1 cellular context compared by ENCODE assay signal in genomic region chr1:18955442-18956188, GRCh38.
TF ChIP-seq lines count a peak whose summit lies in the region.

No MANE protein-coding gene starts in this region.

TF ChIP-seq in HepG2, 621 proteins besides CTCF, POLR2A, EP300 and RAD21 (continued from another document and continues in another):
- TF ChIP-seq, protein P1, sequence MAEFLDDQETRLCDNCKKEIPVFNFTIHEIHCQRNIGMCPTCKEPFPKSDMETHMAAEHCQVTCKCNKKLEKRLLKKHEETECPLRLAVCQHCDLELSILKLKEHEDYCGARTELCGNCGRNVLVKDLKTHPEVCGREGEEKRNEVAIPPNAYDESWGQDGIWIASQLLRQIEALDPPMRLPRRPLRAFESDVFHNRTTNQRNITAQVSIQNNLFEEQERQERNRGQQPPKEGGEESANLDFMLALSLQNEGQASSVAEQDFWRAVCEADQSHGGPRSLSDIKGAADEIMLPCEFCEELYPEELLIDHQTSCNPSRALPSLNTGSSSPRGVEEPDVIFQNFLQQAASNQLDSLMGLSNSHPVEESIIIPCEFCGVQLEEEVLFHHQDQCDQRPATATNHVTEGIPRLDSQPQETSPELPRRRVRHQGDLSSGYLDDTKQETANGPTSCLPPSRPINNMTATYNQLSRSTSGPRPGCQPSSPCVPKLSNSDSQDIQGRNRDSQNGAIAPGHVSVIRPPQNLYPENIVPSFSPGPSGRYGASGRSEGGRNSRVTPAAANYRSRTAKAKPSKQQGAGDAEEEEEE (CRISPR knock-in tag; IDR thresholded peaks at IDR 0.05; ENCODE audit: borderline replicate concordance): no peak
- TF ChIP-seq NR1H2 (CRISPR knock-in tag; IDR thresholded peaks at IDR 0.05; ENCODE audit: borderline replicate concordance, low read depth): no peak
- TF ChIP-seq PAX8 (CRISPR knock-in tag; IDR thresholded peaks at IDR 0.05; ENCODE audit: borderline replicate concordance): no peak
- TF ChIP-seq SNAI1 (CRISPR knock-in tag; IDR thresholded peaks at IDR 0.05; ENCODE audit: borderline replicate concordance): no peak
- no peak for TF ChIP-seq SRF (IDR thresholded peaks at IDR 0.05; ENCODE audit: low read depth, low read length)
- no peak for TF ChIP-seq LBX2 (CRISPR knock-in tag; IDR thresholded peaks at IDR 0.05; ENCODE audit: borderline replicate concordance)
- TF ChIP-seq ZSCAN12 (CRISPR knock-in tag; IDR thresholded peaks at IDR 0.05): no peak
- TF ChIP-seq GABPA (IDR thresholded peaks at IDR 0.05; ENCODE audit: low read depth, low read length): no peak
- TF ChIP-seq GABPA (CRISPR knock-in tag; IDR thresholded peaks at IDR 0.05; ENCODE audit: low read depth): no peak
- no peak for TF ChIP-seq ZNF383 (CRISPR knock-in tag; IDR thresholded peaks at IDR 0.05; ENCODE audit: borderline replicate concordance)
- TF ChIP-seq ZBTB38 (CRISPR knock-in tag; IDR thresholded peaks at IDR 0.05): peak; percentile 37; the same call in 1 of the 2 replicates
- TF ChIP-seq PITX1 (CRISPR knock-in tag; IDR thresholded peaks at IDR 0.05): 0 out of 2 replicates have a peak, but pooled peaks have one; percentile 19
- TF ChIP-seq JUND (CRISPR knock-in tag; IDR thresholded peaks at IDR 0.05): no peak
- TF ChIP-seq EZH2 (conservative IDR thresholded peaks at IDR 0.05; ENCODE audit: low read depth, low read length): no peak
- no peak for TF ChIP-seq ZNF589 (CRISPR knock-in tag; conservative IDR thresholded peaks at IDR 0.05)
- no peak for TF ChIP-seq HINFP (CRISPR knock-in tag; IDR thresholded peaks at IDR 0.05; ENCODE audit: low read depth)
- TF ChIP-seq ZNF329 (CRISPR knock-in tag; IDR thresholded peaks at IDR 0.05; ENCODE audit: low read depth): no peak
- no peak; the same call in 1 of the 2 replicates for TF ChIP-seq ZNF703 (CRISPR knock-in tag; IDR thresholded peaks at IDR 0.05; ENCODE audit: borderline replicate concordance)
- TF ChIP-seq, protein P2, sequence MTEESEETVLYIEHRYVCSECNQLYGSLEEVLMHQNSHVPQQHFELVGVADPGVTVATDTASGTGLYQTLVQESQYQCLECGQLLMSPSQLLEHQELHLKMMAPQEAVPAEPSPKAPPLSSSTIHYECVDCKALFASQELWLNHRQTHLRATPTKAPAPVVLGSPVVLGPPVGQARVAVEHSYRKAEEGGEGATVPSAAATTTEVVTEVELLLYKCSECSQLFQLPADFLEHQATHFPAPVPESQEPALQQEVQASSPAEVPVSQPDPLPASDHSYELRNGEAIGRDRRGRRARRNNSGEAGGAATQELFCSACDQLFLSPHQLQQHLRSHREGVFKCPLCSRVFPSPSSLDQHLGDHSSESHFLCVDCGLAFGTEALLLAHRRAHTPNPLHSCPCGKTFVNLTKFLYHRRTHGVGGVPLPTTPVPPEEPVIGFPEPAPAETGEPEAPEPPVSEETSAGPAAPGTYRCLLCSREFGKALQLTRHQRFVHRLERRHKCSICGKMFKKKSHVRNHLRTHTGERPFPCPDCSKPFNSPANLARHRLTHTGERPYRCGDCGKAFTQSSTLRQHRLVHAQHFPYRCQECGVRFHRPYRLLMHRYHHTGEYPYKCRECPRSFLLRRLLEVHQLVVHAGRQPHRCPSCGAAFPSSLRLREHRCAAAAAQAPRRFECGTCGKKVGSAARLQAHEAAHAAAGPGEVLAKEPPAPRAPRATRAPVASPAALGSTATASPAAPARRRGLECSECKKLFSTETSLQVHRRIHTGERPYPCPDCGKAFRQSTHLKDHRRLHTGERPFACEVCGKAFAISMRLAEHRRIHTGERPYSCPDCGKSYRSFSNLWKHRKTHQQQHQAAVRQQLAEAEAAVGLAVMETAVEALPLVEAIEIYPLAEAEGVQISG (CRISPR knock-in tag; IDR thresholded peaks at IDR 0.05): peak; percentile 32
- no peak for TF ChIP-seq RXRB (CRISPR knock-in tag; IDR thresholded peaks at IDR 0.05; ENCODE audit: borderline replicate concordance)
- no peak for TF ChIP-seq MAFG (CRISPR knock-in tag; IDR thresholded peaks at IDR 0.05)
- TF ChIP-seq FOXC1 (CRISPR knock-in tag; IDR thresholded peaks at IDR 0.05; ENCODE audit: borderline replicate concordance): no peak
- TF ChIP-seq, protein P3, sequence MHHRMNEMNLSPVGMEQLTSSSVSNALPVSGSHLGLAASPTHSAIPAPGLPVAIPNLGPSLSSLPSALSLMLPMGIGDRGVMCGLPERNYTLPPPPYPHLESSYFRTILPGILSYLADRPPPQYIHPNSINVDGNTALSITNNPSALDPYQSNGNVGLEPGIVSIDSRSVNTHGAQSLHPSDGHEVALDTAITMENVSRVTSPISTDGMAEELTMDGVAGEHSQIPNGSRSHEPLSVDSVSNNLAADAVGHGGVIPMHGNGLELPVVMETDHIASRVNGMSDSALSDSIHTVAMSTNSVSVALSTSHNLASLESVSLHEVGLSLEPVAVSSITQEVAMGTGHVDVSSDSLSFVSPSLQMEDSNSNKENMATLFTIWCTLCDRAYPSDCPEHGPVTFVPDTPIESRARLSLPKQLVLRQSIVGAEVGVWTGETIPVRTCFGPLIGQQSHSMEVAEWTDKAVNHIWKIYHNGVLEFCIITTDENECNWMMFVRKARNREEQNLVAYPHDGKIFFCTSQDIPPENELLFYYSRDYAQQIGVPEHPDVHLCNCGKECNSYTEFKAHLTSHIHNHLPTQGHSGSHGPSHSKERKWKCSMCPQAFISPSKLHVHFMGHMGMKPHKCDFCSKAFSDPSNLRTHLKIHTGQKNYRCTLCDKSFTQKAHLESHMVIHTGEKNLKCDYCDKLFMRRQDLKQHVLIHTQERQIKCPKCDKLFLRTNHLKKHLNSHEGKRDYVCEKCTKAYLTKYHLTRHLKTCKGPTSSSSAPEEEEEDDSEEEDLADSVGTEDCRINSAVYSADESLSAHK (CRISPR knock-in tag; IDR thresholded peaks at IDR 0.05; ENCODE audit: borderline replicate concordance): no peak
- TF ChIP-seq, protein P4, sequence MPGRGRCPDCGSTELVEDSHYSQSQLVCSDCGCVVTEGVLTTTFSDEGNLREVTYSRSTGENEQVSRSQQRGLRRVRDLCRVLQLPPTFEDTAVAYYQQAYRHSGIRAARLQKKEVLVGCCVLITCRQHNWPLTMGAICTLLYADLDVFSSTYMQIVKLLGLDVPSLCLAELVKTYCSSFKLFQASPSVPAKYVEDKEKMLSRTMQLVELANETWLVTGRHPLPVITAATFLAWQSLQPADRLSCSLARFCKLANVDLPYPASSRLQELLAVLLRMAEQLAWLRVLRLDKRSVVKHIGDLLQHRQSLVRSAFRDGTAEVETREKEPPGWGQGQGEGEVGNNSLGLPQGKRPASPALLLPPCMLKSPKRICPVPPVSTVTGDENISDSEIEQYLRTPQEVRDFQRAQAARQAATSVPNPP (CRISPR knock-in tag; IDR thresholded peaks at IDR 0.05): no peak
- no peak for TF ChIP-seq HNF1A (IDR thresholded peaks at IDR 0.05; ENCODE audit: low read depth)
- no peak for TF ChIP-seq HNF1A (CRISPR knock-in tag; IDR thresholded peaks at IDR 0.05; ENCODE audit: borderline replicate concordance)
- no peak for TF ChIP-seq HNRNPH1 (optimal IDR thresholded peaks at IDR 0.05; ENCODE audit: low read depth, low read length)
- TF ChIP-seq HES4 (CRISPR knock-in tag; IDR thresholded peaks at IDR 0.05; ENCODE audit: borderline replicate concordance): no peak; the same call in 1 of the 2 replicates
- TF ChIP-seq RFXANK (CRISPR knock-in tag; IDR thresholded peaks at IDR 0.05): no peak
- TF ChIP-seq, protein P5, sequence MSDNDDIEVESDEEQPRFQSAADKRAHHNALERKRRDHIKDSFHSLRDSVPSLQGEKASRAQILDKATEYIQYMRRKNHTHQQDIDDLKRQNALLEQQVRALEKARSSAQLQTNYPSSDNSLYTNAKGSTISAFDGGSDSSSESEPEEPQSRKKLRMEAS (IDR thresholded peaks at IDR 0.05): peak; percentile 54; the same call in 1 of the 2 replicates
- TF ChIP-seq, protein P6, sequence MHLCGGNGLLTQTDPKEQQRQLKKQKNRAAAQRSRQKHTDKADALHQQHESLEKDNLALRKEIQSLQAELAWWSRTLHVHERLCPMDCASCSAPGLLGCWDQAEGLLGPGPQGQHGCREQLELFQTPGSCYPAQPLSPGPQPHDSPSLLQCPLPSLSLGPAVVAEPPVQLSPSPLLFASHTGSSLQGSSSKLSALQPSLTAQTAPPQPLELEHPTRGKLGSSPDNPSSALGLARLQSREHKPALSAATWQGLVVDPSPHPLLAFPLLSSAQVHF (CRISPR knock-in tag; IDR thresholded peaks at IDR 0.05): no peak
- TF ChIP-seq, protein P7, sequence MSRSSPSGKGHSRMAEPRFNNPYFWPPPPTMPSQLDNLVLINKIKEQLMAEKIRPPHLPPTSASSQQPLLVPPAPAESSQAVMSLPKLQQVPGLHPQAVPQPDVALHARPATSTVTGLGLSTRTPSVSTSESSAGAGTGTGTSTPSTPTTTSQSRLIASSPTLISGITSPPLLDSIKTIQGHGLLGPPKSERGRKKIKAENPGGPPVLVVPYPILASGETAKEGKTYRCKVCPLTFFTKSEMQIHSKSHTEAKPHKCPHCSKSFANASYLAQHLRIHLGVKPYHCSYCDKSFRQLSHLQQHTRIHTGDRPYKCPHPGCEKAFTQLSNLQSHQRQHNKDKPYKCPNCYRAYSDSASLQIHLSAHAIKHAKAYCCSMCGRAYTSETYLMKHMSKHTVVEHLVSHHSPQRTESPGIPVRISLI (CRISPR knock-in tag; IDR thresholded peaks at IDR 0.05; ENCODE audit: borderline replicate concordance): no peak
- TF ChIP-seq ZNF775 (CRISPR knock-in tag; IDR thresholded peaks at IDR 0.05; ENCODE audit: borderline replicate concordance): no peak
- no peak for TF ChIP-seq SIX4 (CRISPR knock-in tag; IDR thresholded peaks at IDR 0.05)
- TF ChIP-seq HDAC6 (IDR thresholded peaks at IDR 0.05; ENCODE audit: low read depth, low read length): no peak
- TF ChIP-seq HDAC1 (CRISPR knock-in tag; IDR thresholded peaks at IDR 0.05): peak; percentile 83
- TF ChIP-seq TEAD3 (CRISPR knock-in tag; optimal IDR thresholded peaks at IDR 0.05; ENCODE audit: borderline replicate concordance): peak; percentile 33
- TF ChIP-seq ZNF766 (CRISPR knock-in tag; IDR thresholded peaks at IDR 0.05; ENCODE audit: borderline replicate concordance): no peak
- peak; percentile 76 for TF ChIP-seq SAP130 (CRISPR knock-in tag; IDR thresholded peaks at IDR 0.05; ENCODE audit: low read depth)
- TF ChIP-seq ZMYM3 (CRISPR knock-in tag; IDR thresholded peaks at IDR 0.05): peak; percentile 24; the same call in 1 of the 2 replicates
- TF ChIP-seq ZBTB20 (CRISPR knock-in tag; IDR thresholded peaks at IDR 0.05; ENCODE audit: borderline replicate concordance, low read depth): no peak
- TF ChIP-seq PCBP2 (optimal IDR thresholded peaks at IDR 0.05; ENCODE audit: low read depth, low read length, poor library complexity, severe bottlenecking): no peak
- TF ChIP-seq, protein P8, sequence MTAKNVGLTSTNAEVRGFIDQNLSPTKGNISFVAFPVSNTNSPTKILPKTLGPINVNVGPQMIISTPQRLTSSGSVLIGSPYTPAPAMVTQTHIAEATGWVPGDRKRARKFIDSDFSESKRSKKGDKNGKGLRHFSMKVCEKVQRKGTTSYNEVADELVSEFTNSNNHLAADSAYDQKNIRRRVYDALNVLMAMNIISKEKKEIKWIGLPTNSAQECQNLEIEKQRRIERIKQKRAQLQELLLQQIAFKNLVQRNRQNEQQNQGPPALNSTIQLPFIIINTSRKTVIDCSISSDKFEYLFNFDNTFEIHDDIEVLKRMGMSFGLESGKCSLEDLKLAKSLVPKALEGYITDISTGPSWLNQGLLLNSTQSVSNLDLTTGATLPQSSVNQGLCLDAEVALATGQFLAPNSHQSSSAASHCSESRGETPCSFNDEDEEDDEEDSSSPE (CRISPR knock-in tag; IDR thresholded peaks at IDR 0.05): no peak; the same call in 1 of the 2 replicates
- no peak for TF ChIP-seq AGO1 (IDR thresholded peaks at IDR 0.05; ENCODE audit: low read depth, low read length, poor library complexity, severe bottlenecking)
- TF ChIP-seq SOX5 (CRISPR knock-in tag; IDR thresholded peaks at IDR 0.05; ENCODE audit: borderline replicate concordance): no peak
- no peak for TF ChIP-seq NFYC (CRISPR knock-in tag; IDR thresholded peaks at IDR 0.05)
- TF ChIP-seq RORA (CRISPR knock-in tag; IDR thresholded peaks at IDR 0.05): no peak
- TF ChIP-seq KDM5B (CRISPR knock-in tag; IDR thresholded peaks at IDR 0.05; ENCODE audit: borderline replicate concordance): peak; percentile 55; the same call in 1 of the 2 replicates
- 0 out of 2 replicates have a peak, but pooled peaks have one; percentile 42 for TF ChIP-seq TAF1 (CRISPR knock-in tag; IDR thresholded peaks at IDR 0.05)
